In genomic region chr14:73800970-73801515, GRCh38 we compare ENCODE assay signal across 16 cellular contexts.
"Had no signal": no experiment of that assay in that cellular context is flagged by ENCODE, and none has a peak within 500 bp of the region (broad histone marks: within the 10 kb centered on the region; RNA-seq: fewer than 3 reads in every experiment).

No MANE protein-coding gene starts in this region.

- H3K9me3 Mint-ChIP-seq: activated CD4-positive, alpha-beta memory T cell treated with anti-CD3 and anti-CD28 coated beads for 36 hours; activated T-cell treated with anti-CD3 and anti-CD28 coated beads, Interleukin-2, amount 50 U/mL, for 4 hours; dendritic cell treated with granulocyte-macrophage colony-stimulating factor and Interleukin-4, amounts not matched to agents 40 ng/mL and 50 ng/mL, for 4 days; nephron had no signal

- H3K27me3 Mint-ChIP-seq: activated CD4-positive, alpha-beta memory T cell treated with anti-CD3 and anti-CD28 coated beads for 36 hours; dendritic cell treated with granulocyte-macrophage colony-stimulating factor and Interleukin-4, amounts not matched to agents 40 ng/mL and 50 ng/mL, for 4 days; T-helper 17 cell had no signal

- H3K4me3 ChIP-seq: left lung, prostate gland, thyroid gland, uterus had no signal

- H3K27ac ChIP-seq: left lung, thyroid gland, uterus, WERI-Rb-1 had no signal

- ATAC-seq: activated T-cell treated with anti-CD3 and anti-CD28 coated beads, Interleukin-2, amount 50 U/mL, for 4 hours; left lung; sciatic nerve; T-helper 17 cell had no signal

- DNase-seq: activated CD4-positive, alpha-beta memory T cell treated with anti-CD3 and anti-CD28 coated beads for 36 hours; activated effector memory CD4-positive, alpha-beta T cell treated with Interleukin-2 at 50 U/mL for 16 hours; activated naive CD4-positive, alpha-beta T cell treated with anti-CD3 and anti-CD28 coated beads, Interleukin-2, amount 50 U/mL, for 16 hours; activated T-cell treated with anti-CD3 and anti-CD28 coated beads, Interleukin-2, amount 50 U/mL, for 4 hours; left lung; mesendoderm; occipital lobe; stimulated activated CD4-positive, alpha-beta T cell treated with anti-CD3 and anti-CD28 coated beads, Interleukin-1b, Interleukin-23, amount 100 ng/mL, for 48 hours; T-helper 17 cell; thyroid gland; uterus; WERI-Rb-1 had no signal

- H3K4me3 Mint-ChIP-seq: activated CD4-positive, alpha-beta memory T cell treated with anti-CD3 and anti-CD28 coated beads for 36 hours; activated T-cell treated with anti-CD3 and anti-CD28 coated beads, Interleukin-2, amount 50 U/mL, for 4 hours; dendritic cell treated with granulocyte-macrophage colony-stimulating factor and Interleukin-4, amounts not matched to agents 40 ng/mL and 50 ng/mL, for 4 days; nephron; T-helper 17 cell had no signal

- H3K36me3 Mint-ChIP-seq: activated CD4-positive, alpha-beta memory T cell treated with anti-CD3 and anti-CD28 coated beads for 36 hours had no signal

- H3K27me3 ChIP-seq: left lung, thyroid gland, uterus had no signal

- H3K36me3 ChIP-seq: left lung, prostate gland, thyroid gland, uterus, WERI-Rb-1 had no signal

- H3K4me1 ChIP-seq: left lung, prostate gland, uterus had no signal

- H3K27ac Mint-ChIP-seq: activated CD4-positive, alpha-beta memory T cell treated with anti-CD3 and anti-CD28 coated beads for 36 hours; dendritic cell treated with granulocyte-macrophage colony-stimulating factor and Interleukin-4, amounts not matched to agents 40 ng/mL and 50 ng/mL, for 4 days; T-helper 17 cell had no signal

- H3K4me1 Mint-ChIP-seq: T-helper 17 cell had no signal

- H3K9me3 ChIP-seq: left lung, prostate gland, thyroid gland, uterus had no signal
